ENCODE assay signal across 8 cellular contexts in the genomic region with DNA sequence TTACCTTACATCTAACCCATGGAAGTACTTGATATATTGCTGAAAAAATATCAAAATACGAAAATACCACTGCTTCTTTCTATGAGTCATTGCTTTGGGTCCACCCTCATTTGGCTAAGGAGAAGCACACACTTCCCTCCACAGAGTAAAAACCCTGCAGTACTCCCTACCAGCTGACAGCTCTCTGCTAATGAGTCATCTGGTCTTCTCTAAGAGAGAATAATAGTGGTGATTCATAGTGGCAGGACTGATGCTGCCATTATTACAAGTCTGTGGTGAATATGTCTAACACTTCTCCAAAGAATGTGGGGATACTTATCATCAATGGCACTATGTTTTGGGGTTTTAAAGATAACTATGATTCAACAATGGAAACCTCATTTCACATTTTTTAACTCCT.
DNase-seq lines count a peak whose midpoint lies in the region; ATAC-seq and TF ChIP-seq lines count a peak whose summit lies in the region.

No MANE protein-coding gene starts in this region.

- ATAC-seq in GM19023 (IDR thresholded peaks at IDR 0.05; ENCODE audit: unreplicated experiment) = peak; percentile 90
- peak; percentile 98 for ATAC-seq in HG03342 (IDR thresholded peaks at IDR 0.05; ENCODE audit: unreplicated experiment)
- peak; percentile 99 for ATAC-seq in activated T-helper 17 cell treated with anti-CD3 and anti-CD28 coated beads, Interleukin-2, amount 50 U/mL, for 72 hours (replicated peaks)

- no peaks in the 10 kb centered on the region for H3K4me1 ChIP-seq in A673 (ENCODE audit: insufficient read depth, low read length, poor library complexity, severe bottlenecking)

- intact Hi-C loops in A673 (cut with micrococcal nuclease; ENCODE audit: unreplicated experiment) = no loop called here

- DNase-seq in A673 (ENCODE audit: low spot score) (peak; percentile 66), retinal pigment epithelial cell (ENCODE audit: low read depth) (peak; percentile 86), NCI-H524 (lab: John Stamatoyannopoulos, UW) (no peak), GM10266 (ENCODE audit: extremely low spot score) (no peak), activated gamma-delta T cell treated with Interleukin-2 at 50 U/mL for 16 hours (no peak)

- H3K9me3 ChIP-seq in A673 (ENCODE audit: low read depth, low read length, poor library complexity, severe bottlenecking) = no peaks in the 10 kb centered on the region

- no peaks in the 10 kb centered on the region for H3K27me3 Mint-ChIP-seq in activated T-helper 17 cell treated with anti-CD3 and anti-CD28 coated beads, Interleukin-2, amount 50 U/mL, for 72 hours

- no peak overlapping the region for H3K27ac Mint-ChIP-seq in activated T-helper 17 cell treated with anti-CD3 and anti-CD28 coated beads, Interleukin-2, amount 50 U/mL, for 72 hours

- no peaks in the 10 kb centered on the region for H3K36me3 Mint-ChIP-seq in activated T-helper 17 cell treated with anti-CD3 and anti-CD28 coated beads, Interleukin-2, amount 50 U/mL, for 72 hours (ENCODE audit: low read depth)

- no peaks in the 10 kb centered on the region for H3K9me3 Mint-ChIP-seq in activated T-helper 17 cell treated with anti-CD3 and anti-CD28 coated beads, Interleukin-2, amount 50 U/mL, for 72 hours

- H3K4me3 Mint-ChIP-seq in activated T-helper 17 cell treated with anti-CD3 and anti-CD28 coated beads, Interleukin-2, amount 50 U/mL, for 72 hours = peak overlapping the region; percentile 6

- H3K4me1 Mint-ChIP-seq in activated T-helper 17 cell treated with anti-CD3 and anti-CD28 coated beads, Interleukin-2, amount 50 U/mL, for 72 hours = peaks cover 5% of the 10 kb centered on the region

- H3K27ac ChIP-seq in A673 (ENCODE audit: low read depth, low read length, poor library complexity, severe bottlenecking) = no peak overlapping the region

- POLR2A ChIA-PET in A673 (lab: Charles Lee; ENCODE audit: low non-redundant PET) = no interaction called here

- H3K27me3 ChIP-seq in A673 (replicated peaks; ENCODE audit: insufficient read depth, low read depth, low read length, poor library complexity) = no peaks in the 10 kb centered on the region

- H3K4me3 ChIP-seq in A673 (ENCODE audit: low read depth, low read length, poor library complexity, severe bottlenecking) (no peak overlapping the region), retinal pigment epithelial cell (ENCODE audit: low read length) (no peak overlapping the region)

- no TSS peak for BruUV-seq in A673 (replicated peaks; lab: Mats Ljungman, UMichigan)

- H3K36me3 ChIP-seq in A673 (ENCODE audit: insufficient read depth, low read length, poor library complexity, severe bottlenecking) = no peaks in the 10 kb centered on the region

- CTCF ChIA-PET in A673 (lab: Charles Lee) = no interaction called here

- TF ChIP-seq CTCF in A673 (conservative IDR thresholded peaks at IDR 0.05; ENCODE audit: low read depth, low read length) (no peak), retinal pigment epithelial cell (conservative IDR thresholded peaks at IDR 0.05; ENCODE audit: low read depth, low read length) (no peak), GM10266 (IDR thresholded peaks at IDR 0.05; ENCODE audit: control insufficient read depth, insufficient read depth, low read depth, missing control alignments) (no peak)

Comparison
In these comparisons a context has a peak if more than half of its experiments do, and no peak if none do; other contexts are left out.
1. DNase-seq: peak in A673 (single experiment) and retinal pigment epithelial cell (single experiment); none in NCI-H524 (0 of 2), GM10266 (single experiment) and activated gamma-delta T cell treated with Interleukin-2 at 50 U/mL for 16 hours (single experiment).
2. Peak in every context shown above with its lines, with median percentiles within 50 percentile points of each other: ATAC-seq.